ENCODE assay signal across 1 cellular context in genomic region chr5:91024160-91024559, GRCh38.
TF ChIP-seq lines count a peak whose summit lies in the region.

No MANE protein-coding gene starts in this region.

TF ChIP-seq in WTC11, 78 proteins besides CTCF, POLR2A, EP300 and RAD21 (continued from another document):
- no peak for TF ChIP-seq AFF4 (CRISPR knock-in tag; IDR thresholded peaks at IDR 0.05; ENCODE audit: borderline replicate concordance)
- TF ChIP-seq EMX1 (CRISPR knock-in tag; IDR thresholded peaks at IDR 0.05), result no peak
- TF ChIP-seq HMGXB4 (CRISPR knock-in tag; IDR thresholded peaks at IDR 0.05), result no peak
- no peak for TF ChIP-seq ZMAT4 (CRISPR knock-in tag; IDR thresholded peaks at IDR 0.05)
- no peak for TF ChIP-seq ESRRA (CRISPR knock-in tag; IDR thresholded peaks at IDR 0.05; ENCODE audit: borderline replicate concordance)
- TF ChIP-seq JUN (CRISPR knock-in tag; IDR thresholded peaks at IDR 0.05), result no peak
- TF ChIP-seq ZSCAN18 (CRISPR knock-in tag; IDR thresholded peaks at IDR 0.05), result no peak
- no peak for TF ChIP-seq MYBL2 (CRISPR knock-in tag; IDR thresholded peaks at IDR 0.05)
- TF ChIP-seq ATF1 (CRISPR knock-in tag; IDR thresholded peaks at IDR 0.05), result no peak
- no peak for TF ChIP-seq SMAD4 (CRISPR knock-in tag; IDR thresholded peaks at IDR 0.05)
